ENCODE assay signal across 8 cellular contexts in genomic region chr18:32018331-32019250, GRCh38. TPM values are rescaled to one million over a fixed set of nuclear protein-coding genes. Genes with fewer than 3 reads are reported as not detected.
DNase-seq lines count a peak whose midpoint lies in the region; ATAC-seq and TF ChIP-seq lines count a peak whose summit lies in the region.

TSS of gene RNF125 (plus strand) at chr18:32018825. CDS start at chr18:32018864, 39 bp downstream.

- H3K27ac ChIP-seq in OCI-LY1 (ENCODE audit: low read depth, low read length, poor library complexity, severe bottlenecking) (no peak within 1 kb of the TSS), mucosa of rectum (ENCODE audit: low read depth in 2 of 2, low read length in 2 of 2) (peak within 1 kb of the TSS; percentile 90 to 94)

- DNase-seq in Caco-2 (peak; percentile 52 to 67), HT1080 (ENCODE audit: low read depth) (peak; percentile 77), activated T-cell treated with anti-CD3 and anti-CD28 coated beads for 1 hour (ENCODE audit: low read depth) (peak; percentile 76), erythroblast (lab: John Stamatoyannopoulos, UW) (peak; percentile 68 to 77)
- peak; percentile 66 to 79 for DNase-seq in stimulated activated CD8-positive, alpha-beta memory T cell treated with anti-CD3 and anti-CD28 coated beads, Interleukin-4, amount 100 ng/mL, for 4 hours (ENCODE audit: low read depth in 2 of 2, low spot score in 1 of 2)

- TF ChIP-seq POLR2A in erythroblast (IDR thresholded peaks at IDR 0.05; ENCODE audit: low read length), result no peak

- H3K4me3 ChIP-seq in Caco-2 (ENCODE audit: low read depth, low read length) (peak within 1 kb of the TSS; percentile 49), OCI-LY1 (ENCODE audit: low read depth, low read length, poor library complexity, severe bottlenecking) (peak within 1 kb of the TSS; percentile 39), mucosa of rectum (ENCODE audit: low read length in 2 of 2) (peak within 1 kb of the TSS; percentile 81 to 92)

- ATAC-seq in GM21367 (IDR thresholded peaks at IDR 0.05; ENCODE audit: unreplicated experiment), result peak; percentile 87

- peaks cover 2% of the 10 kb centered on the region for H3K27me3 Mint-ChIP-seq in Caco-2 (ENCODE audit: insufficient read depth, unreplicated experiment)

- H3K9ac ChIP-seq in OCI-LY1 (ENCODE audit: low read length) (no peak within 1 kb of the TSS), mucosa of rectum (ENCODE audit: low read depth in 1 of 2, low read length in 2 of 2) (peak within 1 kb of the TSS; percentile 87 to 93)

- intact Hi-C loops in Caco-2 (cut with micrococcal nuclease; ENCODE audit: unreplicated experiment), result loop anchor here (10.0 kb wide), 1 partner anchor 76 kb away; the partner anchor contains the start of gene RNF138

- peaks cover 6% of the 10 kb centered on the region for H3K4me1 Mint-ChIP-seq in Caco-2 (ENCODE audit: low read depth, unreplicated experiment)

- no peaks in the 10 kb centered on the region for H3K9me3 ChIP-seq in Caco-2
- H3K9me3 ChIP-seq in OCI-LY1 (ENCODE audit: low read length), result no peaks in the 10 kb centered on the region
- H3K9me3 ChIP-seq in mucosa of rectum (ENCODE audit: control insufficient read depth in 2 of 2, low read length in 2 of 2), result no peaks in the 10 kb centered on the region

- no peaks in the 10 kb centered on the region for H3K36me3 Mint-ChIP-seq in Caco-2 (ENCODE audit: insufficient read depth, unreplicated experiment)

- no peaks in the 10 kb centered on the region for H4K20me1 ChIP-seq in OCI-LY1 (ENCODE audit: insufficient read depth, low read length)

- no peaks in the 10 kb centered on the region for H3K9me2 ChIP-seq in OCI-LY1 (ENCODE audit: low read depth, low read length)

- peak within 1 kb of the TSS; percentile 88 for H3K4me3 Mint-ChIP-seq in Caco-2 (ENCODE audit: unreplicated experiment)

- H3K79me2 ChIP-seq in OCI-LY1 (ENCODE audit: insufficient read depth, low read length), result no peaks in the 10 kb centered on the region

- no TSS peak for BruUV-seq in Caco-2 (replicated peaks; lab: Mats Ljungman, UMichigan)

- H3F3A ChIP-seq in OCI-LY1 (ENCODE audit: insufficient read depth, low read length), result no peaks in the 10 kb centered on the region

- H3K4me1 ChIP-seq in Caco-2, result no peaks in the 10 kb centered on the region
- H3K4me1 ChIP-seq in OCI-LY1 (ENCODE audit: insufficient read depth, low read length, severe bottlenecking), result no peaks in the 10 kb centered on the region
- H3K4me1 ChIP-seq in mucosa of rectum (ENCODE audit: control insufficient read depth in 2 of 2, insufficient read depth in 2 of 2, low read length in 2 of 2), result peaks cover 4 to 8% of the 10 kb centered on the region in 2 donors

- TF ChIP-seq CTCF in Caco-2 (IDR thresholded peaks at IDR 0.05; ENCODE audit: insufficient read depth in 1 of 2, low read depth in 1 of 2, low read length in 1 of 2, severe bottlenecking in 1 of 2, unreplicated experiment in 1 of 2) (no peak), OCI-LY1 (IDR thresholded peaks at IDR 0.05; ENCODE audit: low read length) (no peak)

- H3K9me3 Mint-ChIP-seq in Caco-2 (ENCODE audit: unreplicated experiment), result no peaks in the 10 kb centered on the region

- H3K27me3 ChIP-seq in Caco-2 (replicated peaks; ENCODE audit: control insufficient read depth, insufficient read depth, low read length) (no peaks in the 10 kb centered on the region), OCI-LY1 (ENCODE audit: insufficient read depth, low read length) (no peaks in the 10 kb centered on the region), mucosa of rectum (ENCODE audit: control insufficient read depth in 2 of 2, insufficient read depth in 2 of 2, low read length in 2 of 2) (no peaks in the 10 kb centered on the region)

- H3K36me3 ChIP-seq in Caco-2 (ENCODE audit: control insufficient read depth, insufficient read depth, low read length), result no peaks in the 10 kb centered on the region
- H3K36me3 ChIP-seq in OCI-LY1 (ENCODE audit: insufficient read depth, low read length), result no peaks in the 10 kb centered on the region
- H3K36me3 ChIP-seq in mucosa of rectum (ENCODE audit: control insufficient read depth in 2 of 2, insufficient read depth in 2 of 2, low read length in 2 of 2), result no peaks in the 10 kb centered on the region

- peak within 1 kb of the TSS; percentile 46 for H3K4me2 ChIP-seq in OCI-LY1 (ENCODE audit: low read length)

- H2AFZ ChIP-seq in OCI-LY1 (ENCODE audit: low read length), result no peak within 1 kb of the TSS

- H3K27ac Mint-ChIP-seq in Caco-2 (ENCODE audit: unreplicated experiment), result no peak within 1 kb of the TSS

- POLR2A ChIA-PET in Caco-2 (lab: Charles Lee), result interaction anchor here (1.0 kb wide), 1 partner anchor 75 kb away, joined by 3 read pairs; no protein-coding TSS in a partner anchor

- CTCF ChIA-PET in Caco-2 (lab: Charles Lee), result interaction anchor here (0.5 to 1.5 kb wide), 2 partner anchors 53 to 73 kb away, joined by 3 read pairs; partner anchors contain the start of gene RNF138

RNA-seq across cellular contexts. Expression of gene RNF125, which starts in this region (rescaled TPM):
- 0.39 and 0.61 TPM in 2 replicates for total RNA-seq in Caco-2 (2022)
- total RNA-seq in HT1080 (2014; rRNA removed; shearing (Covaris generic)), result 2.1 and 2.3 TPM in 2 replicates
- polyA plus RNA-seq in HT1080 (2015; cell fraction: cytosol; rRNA removed), result 3.6 and 4.4 TPM in 2 replicates
- polyA plus RNA-seq in HT1080 (2015; cell fraction: nucleus; rRNA removed), result 2.1 and 2.5 TPM in 2 replicates

Comparison
In these comparisons a context has a peak if more than half of its experiments do, and no peak if none do; other contexts are left out.
1. Peak in DNase-seq and H3K4me3 ChIP-seq in Caco-2; RNA of the gene not detected or under 1 TPM.